ENCODE assay signal across 1 cellular context in the genomic region with DNA sequence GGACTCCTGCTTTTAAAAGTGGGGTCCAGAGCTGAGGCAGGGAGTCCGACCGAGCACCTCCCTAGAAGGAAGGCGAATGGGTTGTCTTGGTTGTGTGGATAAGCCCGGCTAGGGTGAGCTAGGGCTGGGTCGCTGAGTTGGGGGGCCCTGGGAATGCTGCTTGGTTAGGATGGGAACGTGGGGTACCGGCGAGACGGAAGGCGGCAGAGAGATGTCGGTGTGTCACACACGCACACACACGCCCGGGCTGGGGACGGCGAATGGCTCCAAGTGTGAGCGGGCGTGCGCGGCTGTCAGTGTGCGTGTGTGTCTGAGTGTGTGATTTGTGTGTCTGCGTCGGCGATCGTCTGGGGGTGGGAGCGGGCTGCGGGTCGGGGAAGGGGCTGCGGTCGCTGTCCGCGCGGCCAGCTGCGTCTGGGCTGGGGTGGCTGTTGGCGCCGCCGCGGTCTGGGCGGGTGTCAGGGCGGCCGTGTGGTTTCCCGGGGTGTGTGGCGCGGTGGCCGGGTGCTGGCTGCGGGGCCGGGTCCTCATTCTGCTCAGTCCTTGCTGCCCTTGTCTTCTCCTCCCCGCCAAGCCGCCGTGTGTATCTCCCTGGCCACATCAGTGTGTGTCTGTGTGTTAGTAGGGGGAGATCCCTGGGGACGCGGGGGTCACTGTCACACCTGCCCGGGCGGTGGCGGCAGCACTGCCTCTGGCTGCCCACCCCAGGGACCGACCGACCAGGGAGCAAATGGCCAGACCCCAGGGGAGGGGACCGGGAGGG.
TF ChIP-seq lines count a peak whose summit lies in the region.

No MANE protein-coding gene starts in this region.

TF ChIP-seq in HEK293, 187 proteins besides CTCF, POLR2A, EP300 and RAD21 (continued from another document):
- TF ChIP-seq TSHZ1 (tag by site-specific recombination; IDR thresholded peaks at IDR 0.05; ENCODE audit: borderline replicate concordance) (no peak), ZNF560 (tag by site-specific recombination; IDR thresholded peaks at IDR 0.05; ENCODE audit: borderline replicate concordance) (no peak), ZBTB7A (tag by site-specific recombination; IDR thresholded peaks at IDR 0.05; ENCODE audit: low read depth) (peak; percentile 70), ZNF423 (tag by site-specific recombination; IDR thresholded peaks at IDR 0.05) (peak; percentile 94), ZNF37A (tag by site-specific recombination; IDR thresholded peaks at IDR 0.05) (no peak), ZNF175 (tag by site-specific recombination; IDR thresholded peaks at IDR 0.05) (no peak), ZNF292 (tag by site-specific recombination; IDR thresholded peaks at IDR 0.05; ENCODE audit: borderline replicate concordance, low read depth) (no peak), ZNF366 (tag by site-specific recombination; conservative IDR thresholded peaks at IDR 0.05) (no peak), ZNF211 (tag by site-specific recombination; IDR thresholded peaks at IDR 0.05; ENCODE audit: low read depth) (no peak), ZNF416 (tag by site-specific recombination; IDR thresholded peaks at IDR 0.05) (no peak), ZNF221 (tag by site-specific recombination; IDR thresholded peaks at IDR 0.05; ENCODE audit: borderline replicate concordance) (no peak), MEIS1 (CRISPR knock-in tag; IDR thresholded peaks at IDR 0.05; ENCODE audit: borderline replicate concordance) (no peak), ZNF596 (tag by site-specific recombination; IDR thresholded peaks at IDR 0.05) (no peak), ZNF24 (tag by site-specific recombination; IDR thresholded peaks at IDR 0.05) (no peak), GLIS2 (tag by site-specific recombination; IDR thresholded peaks at IDR 0.05) (no peak; the same call in 1 of the 2 replicates), PRDM6 (tag by site-specific recombination; IDR thresholded peaks at IDR 0.05) (no peak), ZNF513 (tag by site-specific recombination; IDR thresholded peaks at IDR 0.05) (no peak), ZNF645 (tag by site-specific recombination; IDR thresholded peaks at IDR 0.05) (no peak), ZNF132 (tag by site-specific recombination; IDR thresholded peaks at IDR 0.05; ENCODE audit: borderline replicate concordance) (no peak), ZNF677 (tag by site-specific recombination; IDR thresholded peaks at IDR 0.05) (no peak), ZEB2 (tag by site-specific recombination; IDR thresholded peaks at IDR 0.05) (no peak), BCL11A (tag by site-specific recombination; IDR thresholded peaks at IDR 0.05; ENCODE audit: low read depth) (no peak), ZNF391 (tag by site-specific recombination; IDR thresholded peaks at IDR 0.05; ENCODE audit: borderline replicate concordance, low read depth) (no peak; the same call in 1 of the 2 replicates)
